10 cellular contexts compared by ENCODE assay signal in genomic region chrX:18899796-18900380, GRCh38.
DNase-seq lines count a peak whose midpoint lies in the region; ATAC-seq, FAIRE-seq and TF ChIP-seq lines count a peak whose summit lies in the region.
"Had no signal": no experiment of that assay in that cellular context is flagged by ENCODE, and none has a peak within 500 bp of the region (broad histone marks: within the 10 kb centered on the region; RNA-seq: fewer than 3 reads in every experiment).

No MANE protein-coding gene starts in this region.

- H3K4me3 ChIP-seq in HepG2 (replicated peaks in 1 of 3; ENCODE audit: insufficient read depth in 1 of 3, low read depth in 2 of 3, low read length in 3 of 3) (no peak overlapping the region), right lobe of liver (no peak overlapping the region), PC-3 (ENCODE audit: low read length) (no peak overlapping the region)

- no peak for FAIRE-seq in HepG2 (lab: Jason Lieb, UNC)
- FAIRE-seq in frontal cortex (lab: Jason Lieb, UNC) = no peak
- FAIRE-seq in GM19239 (lab: Jason Lieb, UNC) = no peak

- WGBS in HepG2 (ENCODE audit: low lambda C conversion rate) = 95% methylated on average over 12 of the region's 13 CpGs
- WGBS in right lobe of liver (ENCODE audit: insufficient coverage, low coverage, low lambda C conversion rate, missing lambda C conversion rate) = 63% methylated on average over 13 of the region's 13 CpGs

- ATAC-seq in HepG2 (no peak), right lobe of liver (no peak), PC-3 (no peak)

- TF ChIP-seq CTCF in HepG2 (CRISPR knock-in tag; IDR thresholded peaks at IDR 0.05) (0 out of 2 replicates have a peak, but pooled peaks have one; percentile 32), right lobe of liver (IDR thresholded peaks at IDR 0.05) (peak in 2 of 4 donors; percentile 10 to 24), PC-3 (conservative IDR thresholded peaks at IDR 0.05; ENCODE audit: low read depth, low read length) (peak; percentile 58)

- H2AFZ ChIP-seq in HepG2 (ENCODE audit: low read length) (no peak overlapping the region), PC-3 (ENCODE audit: low read length) (no peak overlapping the region)

- no peaks in the 10 kb centered on the region for H3K79me2 ChIP-seq in HepG2 (ENCODE audit: insufficient read depth, low read length)
- H3K79me2 ChIP-seq in PC-3 (ENCODE audit: low read length) = no peaks in the 10 kb centered on the region

- CTCF ChIA-PET in HepG2 (lab: Yijun Ruan, JAX; ENCODE audit: low intra/inter-chr PET ratio, low total read pairs) (no interaction called here), PC-3 (lab: Charles Lee) (no interaction called here)

- H4K20me1 ChIP-seq in HepG2 (ENCODE audit: insufficient read depth, low read length) (no peaks in the 10 kb centered on the region), PC-3 (ENCODE audit: low read length) (no peaks in the 10 kb centered on the region)

- H3K9me3 ChIP-seq in HepG2 (ENCODE audit: low read length) (no peaks in the 10 kb centered on the region), right lobe of liver (no peaks in the 10 kb centered on the region), PC-3 (ENCODE audit: low read length) (no peaks in the 10 kb centered on the region)

- in situ Hi-C loops in HepG2 (cut with HindIII; ENCODE audit: extremely low pct_ligation_motif_present, low pct_unique_long_range_greater_than_20kb) = loop anchor here (25.0 kb wide), 1 partner anchor 288 kb away; no protein-coding TSS in a partner anchor

- TF ChIP-seq POLR2A in HepG2 (IDR thresholded peaks at IDR 0.05; ENCODE audit: insufficient read depth in 1 of 2, low read depth in 2 of 2, low read length in 2 of 2) (no peak), right lobe of liver (IDR thresholded peaks at IDR 0.05) (no peak)

- POLR2A ChIA-PET in HepG2 (lab: Yijun Ruan, JAX) (no interaction called here), PC-3 (lab: Charles Lee; ENCODE audit: unreplicated experiment) (no interaction called here)

- H3K9ac ChIP-seq in HepG2 (ENCODE audit: insufficient read depth, low read depth, low read length) (no peak overlapping the region), PC-3 (ENCODE audit: low read length) (no peak overlapping the region)

- TF ChIP-seq EP300 in HepG2 (IDR thresholded peaks at IDR 0.05; ENCODE audit: low read depth in 2 of 2, low read length in 2 of 2) = no peak
- TF ChIP-seq EP300 in HepG2 (CRISPR knock-in tag; IDR thresholded peaks at IDR 0.05; ENCODE audit: borderline replicate concordance) = no peak

- H3K4me1 ChIP-seq in HepG2 (ENCODE audit: insufficient read depth, low read length) (no peaks in the 10 kb centered on the region), right lobe of liver (no peaks in the 10 kb centered on the region), PC-3 (ENCODE audit: insufficient read depth, low read length) (no peaks in the 10 kb centered on the region)

- TF ChIP-seq RAD21 in HepG2 (CRISPR knock-in tag; IDR thresholded peaks at IDR 0.05) = no peak

- intact Hi-C loops in HepG2 (cut with micrococcal nuclease; ENCODE audit: unreplicated experiment) = no loop called here
- intact Hi-C loops in right lobe of liver (cut with DNase I) = no loop called here
- intact Hi-C loops in PC-3 (cut with micrococcal nuclease) = loop anchor here (2.0 kb wide), 1 partner anchor 509 kb away; no protein-coding TSS in a partner anchor

- H3K9me2 ChIP-seq in PC-3 (replicated peaks; ENCODE audit: low read length) = no peaks in the 10 kb centered on the region

- no peak overlapping the region for H3K4me2 ChIP-seq in HepG2 (ENCODE audit: low read depth, low read length)
- no peak overlapping the region for H3K4me2 ChIP-seq in PC-3 (ENCODE audit: low read length)

- BruUV-seq in HepG2 (replicated peaks; lab: Mats Ljungman, UMichigan) = no TSS peak
- no TSS peak for BruUV-seq in PC-3 (replicated peaks; lab: Mats Ljungman, UMichigan)

- H3K27ac ChIP-seq in HepG2 (ENCODE audit: extremely low read length, insufficient read depth, low read length) (no peak overlapping the region), right lobe of liver (no peak overlapping the region), PC-3 (ENCODE audit: low read length) (no peak overlapping the region)

- peaks cover 9 to 20% of the 10 kb centered on the region in 2 experiments for H3K36me3 ChIP-seq in HepG2 (replicated peaks in 1 of 2; ENCODE audit: control insufficient read depth in 1 of 2, insufficient read depth in 2 of 2, low read length in 2 of 2)
- H3K36me3 ChIP-seq in right lobe of liver = peaks cover 0 to 14% (median under 1%) of the 10 kb centered on the region in 4 donors
- no peaks in the 10 kb centered on the region for H3K36me3 ChIP-seq in PC-3 (ENCODE audit: low read depth, low read length)

- H3K27me3 ChIP-seq in HepG2 (ENCODE audit: control insufficient read depth in 1 of 2, insufficient read depth in 2 of 2, low read length in 2 of 2) (no peaks in the 10 kb centered on the region), right lobe of liver (no peaks in the 10 kb centered on the region), PC-3 (ENCODE audit: low read length) (no peaks in the 10 kb centered on the region)

- DNase-seq in HepG2 (ENCODE audit: low spot score) (no peak), right lobe of liver (no peak), PC-3 (no peak), frontal cortex (ENCODE audit: low spot score in 2 of 2) (peak; percentile 24 to 42), GM19239 (ENCODE audit: insufficient read length, low spot score) (no peak), NCI-H226 (no peak)
- no peak for DNase-seq in effector CD4-positive, alpha-beta T cell
- no peak for DNase-seq in stimulated activated CD4-positive, alpha-beta T cell treated with anti-CD3 and anti-CD28 coated beads, Interleukin-15, amount 100 ng/mL, for 24 hours
- DNase-seq: activated B cell treated with CpG ODN at 0.5 μM for 24 hours, DMS79 had no signal

- no peaks in the 10 kb centered on the region for H3F3A ChIP-seq in PC-3 (ENCODE audit: low read length, unreplicated experiment)

TF ChIP-seq in HepG2, 621 proteins besides CTCF, POLR2A, EP300 and RAD21:
- peak; percentile 51 for TF ChIP-seq STAG1 (CRISPR knock-in tag; IDR thresholded peaks at IDR 0.05)
- TF ChIP-seq AGO1 (IDR thresholded peaks at IDR 0.05; ENCODE audit: low read depth, low read length, poor library complexity, severe bottlenecking) = no peak

Comparison
In these comparisons a context has a peak if more than half of its experiments do, and no peak if none do; other contexts are left out.
1. DNase-seq: peak in frontal cortex (2 of 2); none in HepG2 (single experiment), right lobe of liver (0 of 3), PC-3 (single experiment), GM19239 (single experiment), effector CD4-positive, alpha-beta T cell (single experiment), NCI-H226 (single experiment) and stimulated activated CD4-positive, alpha-beta T cell treated with anti-CD3 and anti-CD28 coated beads, Interleukin-15, amount 100 ng/mL, for 24 hours (single experiment).